ENCODE assay signal across 12 cellular contexts in the genomic region with DNA sequence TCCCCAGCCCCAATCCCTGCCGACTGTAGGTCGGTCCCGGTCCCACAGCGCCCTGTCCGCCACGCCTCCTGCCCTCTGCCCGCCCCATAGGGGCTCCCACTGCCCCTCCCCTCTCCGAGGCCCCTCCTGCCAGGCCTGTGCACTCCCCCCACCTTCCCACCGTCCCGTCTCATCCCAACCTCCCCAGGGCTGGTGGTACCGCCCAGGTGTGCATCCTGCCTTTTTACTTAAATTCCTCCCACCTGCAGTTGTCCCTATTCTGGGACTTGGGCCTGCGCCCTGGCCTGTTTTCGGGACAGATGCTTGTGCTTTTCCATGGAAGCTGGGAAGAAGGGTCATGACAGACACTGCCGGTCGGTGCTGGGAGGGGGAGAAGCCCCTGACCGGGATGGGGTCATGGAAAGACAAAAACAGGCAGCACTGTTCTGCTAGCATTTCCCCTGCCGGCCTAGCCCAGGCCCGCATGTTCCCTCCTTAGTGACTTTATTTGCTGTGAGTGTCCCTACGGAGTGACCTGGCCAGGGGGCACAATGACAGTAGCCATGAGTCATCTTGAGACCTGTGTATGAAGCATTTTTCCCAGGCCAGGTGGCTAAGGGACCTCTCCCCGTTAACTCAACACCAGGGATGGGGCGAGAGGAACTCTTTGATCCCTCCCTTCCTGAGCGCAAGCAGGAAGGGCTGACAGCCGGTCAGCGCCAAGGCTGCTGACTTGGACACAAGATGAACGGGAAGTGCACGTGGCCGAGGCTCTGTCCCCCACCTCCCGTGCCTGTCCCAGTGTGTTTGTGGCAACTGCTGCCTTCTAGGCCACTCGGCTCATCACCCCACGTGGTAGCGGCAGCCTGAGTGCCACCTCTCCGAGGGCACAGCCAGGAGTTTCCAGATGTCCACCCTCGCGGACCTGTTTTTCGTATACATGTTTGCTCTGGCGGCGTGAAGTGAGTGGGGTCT. TPM values are rescaled to one million over a fixed set of nuclear protein-coding genes. Genes with fewer than 3 reads are reported as not detected.
A peak's percentile ranks its signal among the peaks of the same experiment; 100 is the strongest.
DNase-seq lines count a peak whose midpoint lies in the region; ATAC-seq, FAIRE-seq and TF ChIP-seq lines count a peak whose summit lies in the region.
"Had no signal": no experiment of that assay in that cellular context is flagged by ENCODE, and none has a peak within 500 bp of the region (broad histone marks: within the 10 kb centered on the region; RNA-seq: fewer than 3 reads in every experiment).

No MANE protein-coding gene starts in this region.

- peak overlapping the region; percentile 91; the same call in 1 of the 2 replicates for H2AK5ac ChIP-seq in H1 (ENCODE audit: low read depth, low read length)

- no peaks in the 10 kb centered on the region for H3K9me3 Mint-ChIP-seq in memory B cell

- 24% methylated on average over 29 of the region's 37 CpGs; no CpG with 5 or more reads in 1 of the 2 experiments for WGBS in H1 (ENCODE audit: extremely low coverage in 1 of 2, insufficient coverage in 1 of 2, insufficient read length in 1 of 2, insufficient replicate concordance in 2 of 2, low coverage in 1 of 2, low lambda C conversion rate in 2 of 2, missing lambda C conversion rate in 1 of 2), 2 experiments

- H3K27ac Mint-ChIP-seq in memory B cell: peak overlapping the region; percentile 73

- intact Hi-C loops in Right ventricle myocardium inferior (cut with DNase I) (no loop called here), vagina (cut with DNase I) (no loop called here)

- no peaks in the 10 kb centered on the region for H3K79me1 ChIP-seq in H1 (ENCODE audit: low read depth, low read length)

- H2BK12ac ChIP-seq in H1 (ENCODE audit: low read depth, low read length): no peak overlapping the region

- H3K4me3 Mint-ChIP-seq in memory B cell: peak overlapping the region; percentile 32

- H2BK20ac ChIP-seq in H1 (ENCODE audit: low read length): no peak overlapping the region

- H4K20me1 ChIP-seq in H1 (replicated peaks in 1 of 2; ENCODE audit: control insufficient read depth in 1 of 2, insufficient read depth in 2 of 2, low read length in 2 of 2): peaks cover 11 to 22% of the 10 kb centered on the region in 2 experiments

- H3K56ac ChIP-seq in H1 (replicated peaks; ENCODE audit: insufficient read length, low read depth, low read length): no peak overlapping the region

- H4K5ac ChIP-seq in H1 (ENCODE audit: insufficient read length, low read depth, low read length): no peak overlapping the region

- H3K9me3 ChIP-seq in right atrium auricular region: no peaks in the 10 kb centered on the region
- no peaks in the 10 kb centered on the region for H3K9me3 ChIP-seq in H1 (ENCODE audit: insufficient read depth in 2 of 2, low read depth in 1 of 2, low read length in 1 of 2)
- no peaks in the 10 kb centered on the region for H3K9me3 ChIP-seq in vagina

- no peaks in the 10 kb centered on the region for H3K79me2 ChIP-seq in H1 (ENCODE audit: control insufficient read depth in 1 of 2, insufficient read depth in 2 of 2, low read length in 2 of 2)

- TF ChIP-seq RAD21 in H1 (IDR thresholded peaks at IDR 0.05 in 1 of 2, conservative IDR thresholded peaks at IDR 0.05 in 1 of 2; ENCODE audit: low read depth in 2 of 2, low read length in 2 of 2): no peak

- no peak overlapping the region for H3K9ac ChIP-seq in H1 (replicated peaks in 1 of 4; ENCODE audit: extremely low read depth in 1 of 4, low read depth in 3 of 4, low read length in 3 of 4)
- H3K9ac ChIP-seq: GM23248 had no signal

- no peaks in the 10 kb centered on the region for H3K36me3 ChIP-seq in right atrium auricular region
- H3K36me3 ChIP-seq in H1 (ENCODE audit: control insufficient read depth in 2 of 4, insufficient read depth in 4 of 4, low read length in 3 of 4): peaks cover 0 to 3% (median 0%) of the 10 kb centered on the region in 4 experiments; a peak in 1 of 8 replicates
- no peaks in the 10 kb centered on the region for H3K36me3 ChIP-seq in vagina

- peaks cover 13% of the 10 kb centered on the region for H3K4me1 Mint-ChIP-seq in memory B cell

- H2BK15ac ChIP-seq in H1 (ENCODE audit: low read length): 0 out of 2 replicates have a peak overlapping the region, but pooled peaks have one; percentile 88

- no peak overlapping the region for H4K91ac ChIP-seq in H1 (replicated peaks; ENCODE audit: insufficient read length, low read length)

- TF ChIP-seq EP300 in H1 (IDR thresholded peaks at IDR 0.05; ENCODE audit: borderline replicate concordance in 1 of 2, low read depth in 2 of 2, low read length in 2 of 2): no peak

- H3K23ac ChIP-seq in H1 (ENCODE audit: insufficient read length): no peak overlapping the region

- H4K8ac ChIP-seq in H1 (ENCODE audit: extremely low read depth, insufficient read depth, low read length): no peak overlapping the region; the same call in 1 of the 2 replicates

- no peak overlapping the region for H2AFZ ChIP-seq in H1 (ENCODE audit: low read length)
- H2AFZ ChIP-seq: GM23248 had no signal

- TF ChIP-seq CTCF in right atrium auricular region (IDR thresholded peaks at IDR 0.05) (no peak), H1 (IDR thresholded peaks at IDR 0.05; ENCODE audit: control extremely low read depth in 1 of 3, insufficient read depth in 1 of 3, low read depth in 1 of 3, low read length in 3 of 3) (no peak), vagina (IDR thresholded peaks at IDR 0.05) (no peak)

- DNase-seq in Right ventricle myocardium inferior (ENCODE audit: missing footprints): peak; percentile 79
- no peak for DNase-seq in right atrium auricular region (ENCODE audit: low spot score)
- DNase-seq in H1 (ENCODE audit: low read depth in 1 of 2, low spot score in 2 of 2): no peak
- DNase-seq in memory B cell (ENCODE audit: low spot score in 2 of 2): no peak
- DNase-seq in vagina (ENCODE audit: extremely low spot score in 2 of 2): no peak
- no peak for DNase-seq in SW 1271 (lab: John Stamatoyannopoulos, UW)
- no peak for DNase-seq in GM19239 (ENCODE audit: insufficient read length, low spot score)
- no peak for DNase-seq in caudate nucleus (lab: John Stamatoyannopoulos, UW)
- DNase-seq: C1 segment of cervical spinal cord, GM23248, NCI-H1694 had no signal

- POLR2A ChIA-PET in H1 (lab: Charles Lee; ENCODE audit: partially characterized antibody): interaction anchor here (1.6 kb wide), 1 partner anchor 9 kb away, joined by 4 read pairs; no protein-coding TSS in a partner anchor

- H3K27ac ChIP-seq in right atrium auricular region (no peak overlapping the region), H1 (ENCODE audit: low read depth, low read length) (no peak overlapping the region), vagina (peak overlapping the region; percentile 21), caudate nucleus (ENCODE audit: low read depth, low read length) (no peak overlapping the region)
- H3K27ac ChIP-seq: GM23248 had no signal

- H3K4me3 ChIP-seq in right atrium auricular region (peak overlapping the region in 1 of 2 donors; percentile 45), H1 (ENCODE audit: extremely low read depth in 1 of 4, insufficient read depth in 2 of 4, low read depth in 3 of 4, low read length in 4 of 4) (peak overlapping the region in 2 of 4 experiments; percentile 6 to 44; a peak in 4 of 8 replicates), vagina (peak overlapping the region; percentile 41 to 44)

- H3K18ac ChIP-seq in H1 (ENCODE audit: extremely low read depth, low read length): peak overlapping the region; percentile 6; the same call in 1 of the 2 replicates

- ATAC-seq in Right ventricle myocardium inferior: peak; percentile 44
- ATAC-seq in memory B cell (ENCODE audit: low read depth): peak; percentile 14

- no peak overlapping the region for H3K14ac ChIP-seq in H1 (ENCODE audit: insufficient read length)

- H3K23me2 ChIP-seq in H1 (ENCODE audit: low read depth, low read length): peaks cover 4% of the 10 kb centered on the region; the same call in 1 of the 2 replicates

- H3K4me1 ChIP-seq in right atrium auricular region (peaks cover 0 to 30% of the 10 kb centered on the region in 2 donors), H1 (replicated peaks in 1 of 4; ENCODE audit: control insufficient read depth in 3 of 4, insufficient read depth in 4 of 4, low read length in 3 of 4) (peaks cover 0 to 39% (median 25%) of the 10 kb centered on the region in 4 experiments; a peak in 6 of 7 replicates), vagina (peaks cover 19% of the 10 kb centered on the region)

- H3K4ac ChIP-seq in H1 (replicated peaks; ENCODE audit: insufficient read length, low read depth, low read length): no peak overlapping the region

- no peak for TF ChIP-seq POLR2A in H1 (IDR thresholded peaks at IDR 0.05; ENCODE audit: control extremely low read depth in 1 of 2, low read depth in 2 of 2, low read length in 2 of 2)
- TF ChIP-seq POLR2A in vagina (IDR thresholded peaks at IDR 0.05): no peak

- no peak overlapping the region; the same call in 1 of the 2 replicates for H2BK5ac ChIP-seq in H1 (ENCODE audit: low read depth, low read length)

- peaks cover 34% of the 10 kb centered on the region for H3K27me3 Mint-ChIP-seq in memory B cell

- FAIRE-seq in H1 (lab: Jason Lieb, UNC) (no peak), GM19239 (lab: Jason Lieb, UNC) (no peak)

- H2BK120ac ChIP-seq in H1 (replicated peaks; ENCODE audit: low read depth, low read length): no peak overlapping the region

- CTCF ChIA-PET in H1 (lab: Charles Lee; ENCODE audit: partially characterized antibody): interaction anchor here (0.7 to 1.5 kb wide), 4 partner anchors 10 to 180 kb away, joined by 3 read pairs; no protein-coding TSS in a partner anchor

- H3K27me3 ChIP-seq in right atrium auricular region (peaks cover 23 to 42% of the 10 kb centered on the region in 2 donors), H1 (replicated peaks in 1 of 4; ENCODE audit: control insufficient read depth in 3 of 4, extremely low read depth in 1 of 4, insufficient read depth in 3 of 4, low read length in 3 of 4) (peaks cover 70 to 86% (median 84%) of the 10 kb centered on the region in 4 experiments), vagina (no peaks in the 10 kb centered on the region)

- H3K36me3 Mint-ChIP-seq in memory B cell: no peaks in the 10 kb centered on the region

- peak overlapping the region; percentile 57 to 62 for H3K4me2 ChIP-seq in H1 (ENCODE audit: insufficient read depth in 1 of 2, low read depth in 2 of 2, low read length in 2 of 2)

RNA-seq across cellular contexts. Expression of gene TBX1, which starts 7.1 kb away (rescaled TPM):
- 3.6 TPM for total RNA-seq in Right ventricle myocardium inferior
- total RNA-seq in right atrium auricular region: under 1 TPM in 1 of 2 donors, not detected in 1; 0.24 TPM
- total RNA-seq in H1 (2021; fragmentation: NEBNext Ultra II Directional; extraction: Animal tissue kit (Norgen Biotek cat#: 25700)): 0.28 and 0.38 TPM in 2 replicates
- polyA plus RNA-seq in H1 (2011; rRNA removed): not detected in 2 replicates
- polyA plus RNA-seq in H1 (2011; cell fraction: cytosol; rRNA removed): not detected
- not detected for polyA plus RNA-seq in H1 (2011; cell fraction: nucleus; rRNA removed)
- not detected in 4 replicates for polyA plus RNA-seq in H1 (2012, experiment 1 of 2)
- 0.10 TPM for polyA plus RNA-seq in H1 (2012, experiment 2 of 2)
- 0.14 TPM for polyA plus RNA-seq in H1 (2013, experiment 1 of 2)
- 0.09 TPM for polyA plus RNA-seq in H1 (2013, experiment 2 of 2)
- not detected in 2 replicates for polyA minus RNA-seq in H1 (2011; rRNA and poly(A)+ RNA removed)
- polyA minus RNA-seq in H1 (2011; cell fraction: cytosol; rRNA and poly(A)+ RNA removed): not detected
- polyA minus RNA-seq in H1 (2011; cell fraction: nucleus; rRNA and poly(A)+ RNA removed): not detected
- total RNA-seq in vagina: 7.1 TPM
- total RNA-seq: kidney epithelial cell had no signal

RNA-seq across cellular contexts. Expression of gene GP1BB, which starts 44.4 kb away (rescaled TPM):
- total RNA-seq in Right ventricle myocardium inferior: not detected
- total RNA-seq in right atrium auricular region: 10 to 100 TPM; 25.8 to 34.7 TPM
- total RNA-seq in H1 (2021; fragmentation: NEBNext Ultra II Directional; extraction: Animal tissue kit (Norgen Biotek cat#: 25700)): not detected in 2 replicates
- 0.36 and 0.66 TPM in 2 replicates for polyA plus RNA-seq in H1 (2011; rRNA removed)
- 0.27 TPM for polyA plus RNA-seq in H1 (2011; cell fraction: cytosol; rRNA removed)
- 2.4 TPM for polyA plus RNA-seq in H1 (2011; cell fraction: nucleus; rRNA removed)
- polyA plus RNA-seq in H1 (2012, experiment 1 of 2): 0.38 to 0.69 TPM (median 0.55 TPM) in 3 of 4 replicates, not detected in the other
- not detected for polyA plus RNA-seq in H1 (2012, experiment 2 of 2)
- polyA plus RNA-seq in H1 (2013, experiment 1 of 2): 0.36 TPM
- polyA plus RNA-seq in H1 (2013, experiment 2 of 2): 0.83 TPM
- not detected in 2 replicates for polyA minus RNA-seq in H1 (2011; rRNA and poly(A)+ RNA removed)
- polyA minus RNA-seq in H1 (2011; cell fraction: cytosol; rRNA and poly(A)+ RNA removed): not detected
- polyA minus RNA-seq in H1 (2011; cell fraction: nucleus; rRNA and poly(A)+ RNA removed): 0.60 TPM
- total RNA-seq in vagina: 14.5 TPM

RNA-seq across cellular contexts. Expression of gene SEPTIN5, which starts 53.4 kb away (rescaled TPM):
- total RNA-seq in Right ventricle myocardium inferior (120 TPM), right atrium auricular region (100 to 1,000 TPM; 162 to 287 TPM), vagina (67.3 TPM)
- 7.8 and 8.6 TPM in 2 replicates for total RNA-seq in H1 (2021; fragmentation: NEBNext Ultra II Directional; extraction: Animal tissue kit (Norgen Biotek cat#: 25700))
- 6.0 and 9.1 TPM in 2 replicates for polyA plus RNA-seq in H1 (2011; rRNA removed)
- polyA plus RNA-seq in H1 (2011; cell fraction: cytosol; rRNA removed): 6.7 TPM
- 18.5 TPM for polyA plus RNA-seq in H1 (2011; cell fraction: nucleus; rRNA removed)
- polyA plus RNA-seq in H1 (2012, experiment 1 of 2): 5.8 to 13.4 TPM (median 10.9 TPM) in 4 replicates
- 8.4 TPM for polyA plus RNA-seq in H1 (2012, experiment 2 of 2)
- 9.7 TPM for polyA plus RNA-seq in H1 (2013, experiment 1 of 2)
- 9.0 TPM for polyA plus RNA-seq in H1 (2013, experiment 2 of 2)
- polyA minus RNA-seq in H1 (2011; rRNA and poly(A)+ RNA removed): 7.3 and 8.0 TPM in 2 replicates
- polyA minus RNA-seq in H1 (2011; cell fraction: cytosol; rRNA and poly(A)+ RNA removed): 2.3 TPM
- polyA minus RNA-seq in H1 (2011; cell fraction: nucleus; rRNA and poly(A)+ RNA removed): 8.8 TPM

Comparison
In these comparisons a context has a peak if more than half of its experiments do, and no peak if none do; other contexts are left out.
1. RNA of gene GP1BB, which starts 44.4 kb away (total RNA-seq): 25.8 to 34.7 TPM in right atrium auricular region and 14.5 TPM in vagina (single experiment); not detected in Right ventricle myocardium inferior (single experiment) and not detected in H1; every median in the first group is over 10 times any median in the second.